8 cellular contexts compared by ENCODE assay signal in the genomic region with DNA sequence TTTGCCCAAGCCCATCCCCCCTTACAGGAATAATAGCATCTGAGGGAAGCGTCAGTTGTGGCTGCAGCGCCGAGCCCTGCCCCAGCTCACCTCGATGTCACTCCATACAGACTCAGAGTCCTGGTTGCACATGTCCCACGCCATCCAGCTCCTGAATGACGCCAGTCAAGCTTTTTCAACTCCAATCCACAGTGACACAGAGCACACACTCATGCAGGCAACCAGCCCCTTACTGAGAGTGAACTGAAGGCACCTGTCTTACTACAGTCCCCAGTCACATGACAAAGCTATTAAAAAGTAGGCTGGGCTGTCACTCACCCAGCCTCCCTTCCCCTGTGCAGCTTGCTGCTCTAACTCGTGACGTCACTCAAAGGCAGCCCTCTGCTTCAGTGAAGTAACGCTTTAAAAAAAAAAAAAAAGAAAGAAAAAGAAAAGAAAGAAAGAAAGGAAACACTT. TPM values are rescaled to one million over a fixed set of nuclear protein-coding genes. Genes with fewer than 3 reads are reported as not detected.
DNase-seq lines count a peak whose midpoint lies in the region; ATAC-seq and TF ChIP-seq lines count a peak whose summit lies in the region.

A gene with protein sequence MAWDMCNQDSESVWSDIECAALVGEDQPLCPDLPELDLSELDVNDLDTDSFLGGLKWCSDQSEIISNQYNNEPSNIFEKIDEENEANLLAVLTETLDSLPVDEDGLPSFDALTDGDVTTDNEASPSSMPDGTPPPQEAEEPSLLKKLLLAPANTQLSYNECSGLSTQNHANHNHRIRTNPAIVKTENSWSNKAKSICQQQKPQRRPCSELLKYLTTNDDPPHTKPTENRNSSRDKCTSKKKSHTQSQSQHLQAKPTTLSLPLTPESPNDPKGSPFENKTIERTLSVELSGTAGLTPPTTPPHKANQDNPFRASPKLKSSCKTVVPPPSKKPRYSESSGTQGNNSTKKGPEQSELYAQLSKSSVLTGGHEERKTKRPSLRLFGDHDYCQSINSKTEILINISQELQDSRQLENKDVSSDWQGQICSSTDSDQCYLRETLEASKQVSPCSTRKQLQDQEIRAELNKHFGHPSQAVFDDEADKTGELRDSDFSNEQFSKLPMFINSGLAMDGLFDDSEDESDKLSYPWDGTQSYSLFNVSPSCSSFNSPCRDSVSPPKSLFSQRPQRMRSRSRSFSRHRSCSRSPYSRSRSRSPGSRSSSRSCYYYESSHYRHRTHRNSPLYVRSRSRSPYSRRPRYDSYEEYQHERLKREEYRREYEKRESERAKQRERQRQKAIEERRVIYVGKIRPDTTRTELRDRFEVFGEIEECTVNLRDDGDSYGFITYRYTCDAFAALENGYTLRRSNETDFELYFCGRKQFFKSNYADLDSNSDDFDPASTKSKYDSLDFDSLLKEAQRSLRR (minus strand): TSS at position 234 of the 456 bp plus-strand sequence. CDS start 90 bp downstream, at position 144.

- no peak within 1 kb of the TSS for H3K27ac Mint-ChIP-seq in natural killer cell

- ATAC-seq in HG03432 (IDR thresholded peaks at IDR 0.05; ENCODE audit: unreplicated experiment) (peak; percentile 79), GM21576 (IDR thresholded peaks at IDR 0.05; ENCODE audit: unreplicated experiment) (no peak), natural killer cell (no peak)

- H3K9me3 Mint-ChIP-seq in natural killer cell: peaks cover 8 to 20% of the 10 kb centered on the region in 2 donors

- in situ Hi-C loops in Caki2 (cut with HindIII; ENCODE audit: low pct_unique_long_range_greater_than_20kb, low sequenced_read_pairs): no loop called here
- in situ Hi-C loops in KBM-7 (cut with MboI; ENCODE audit: low pct_unique_long_range_greater_than_20kb, low sequenced_read_pairs): no loop called here

- intact Hi-C loops in natural killer cell (cut with micrococcal nuclease): no loop called here

- DNase-seq in Caki2 (ENCODE audit: low read depth): peak; percentile 71
- peak; percentile 84 to 85 for DNase-seq in SHP77 (lab: John Stamatoyannopoulos, UW)
- DNase-seq in fibroblast of peridontal ligament (ENCODE audit: extremely low read depth): peak; percentile 71
- peak; percentile 78 for DNase-seq in myocyte (ENCODE audit: low read depth)
- no peak for DNase-seq in KBM-7
- no peak for DNase-seq in natural killer cell

- H3K27me3 Mint-ChIP-seq in natural killer cell (ENCODE audit: low read depth in 2 of 2): no peaks in the 10 kb centered on the region

- no peak for TF ChIP-seq CTCF in natural killer cell (IDR thresholded peaks at IDR 0.05)

- H3K4me3 Mint-ChIP-seq in natural killer cell: no peak within 1 kb of the TSS

- no peaks in the 10 kb centered on the region for H3K4me1 Mint-ChIP-seq in natural killer cell

- no peaks in the 10 kb centered on the region for H3K36me3 Mint-ChIP-seq in natural killer cell

RNA-seq across cellular contexts. Expression of the gene that starts here (rescaled TPM):
- 1.4 and 1.6 TPM in 2 replicates for total RNA-seq in Caki2 (2014; rRNA removed; shearing (Covaris generic); ENCODE audit: low replicate concordance)
- 4.8 and 8.2 TPM in 2 replicates for total RNA-seq in myocyte
- 0.52 TPM for polyA plus RNA-seq in myocyte (2012)
- total RNA-seq in natural killer cell: not detected

Comparison
In these comparisons a context has a peak if more than half of its experiments do, and no peak if none do; other contexts are left out.
1. DNase-seq: peak in Caki2 (single experiment), SHP77 (2 of 2), fibroblast of peridontal ligament (single experiment) and myocyte (single experiment); none in KBM-7 (single experiment) and natural killer cell (single experiment).